ENCODE assay signal across 22 cellular contexts in genomic region chr3:9408546-9408945, GRCh38.
"Had no signal": no experiment of that assay in that cellular context is flagged by ENCODE, and none has a peak within 500 bp of the region (broad histone marks: within the 10 kb centered on the region; RNA-seq: fewer than 3 reads in every experiment).

No MANE protein-coding gene starts in this region.

- H3K9me3 ChIP-seq: neutrophil, right lobe of liver, SK-N-SH, thoracic aorta, upper lobe of left lung had no signal

- H3K27ac Mint-ChIP-seq: activated B cell treated with CpG ODN at 0.5 μM for 24 hours; activated CD4-positive, alpha-beta T cell treated with anti-CD3 and anti-CD28 coated beads for 36 hours; activated naive CD8-positive, alpha-beta T cell treated with anti-CD3 and anti-CD28 coated beads, Interleukin-2, amount 50 U/mL, for 24 hours; mesothelial cell of epicardium had no signal

- H3K27me3 Mint-ChIP-seq: activated B cell treated with CpG ODN at 0.5 μM for 24 hours; activated CD4-positive, alpha-beta T cell treated with anti-CD3 and anti-CD28 coated beads for 36 hours; activated naive CD8-positive, alpha-beta T cell treated with anti-CD3 and anti-CD28 coated beads, Interleukin-2, amount 50 U/mL, for 24 hours; naive thymus-derived CD8-positive, alpha-beta T cell had no signal

- H3K4me3 ChIP-seq: lung, right lobe of liver, thoracic aorta, upper lobe of left lung had no signal

- H3K27ac ChIP-seq: epithelial cell of prostate, parathyroid adenoma, right lobe of liver, thoracic aorta, upper lobe of left lung had no signal

- H2AFZ ChIP-seq: parathyroid adenoma had no signal

- H3K9ac ChIP-seq: parathyroid adenoma, SK-N-SH had no signal

- H3K4me2 ChIP-seq: SK-N-SH had no signal

- DNase-seq: activated B cell treated with CpG ODN at 0.5 μM for 24 hours; activated CD4-positive, alpha-beta T cell treated with anti-CD3 and anti-CD28 coated beads for 36 hours; activated CD4-positive, alpha-beta T cell treated with anti-CD3 and anti-CD28 coated beads, Interleukin-2, amount 50 U/mL, for 4 hours; activated naive CD4-positive, alpha-beta T cell treated with Interleukin-2 at 50 U/mL for 16 hours; activated naive CD8-positive, alpha-beta T cell treated with anti-CD3 and anti-CD28 coated beads, Interleukin-2, amount 50 U/mL, for 24 hours; activated T-cell treated with anti-CD3 and anti-CD28 coated beads, Interleukin-2, amount 50 U/mL, for 48 hours; cortex of kidney; endodermal cell; foreskin fibroblast; naive thymus-derived CD8-positive, alpha-beta T cell; right lobe of liver; SK-N-SH; stimulated activated CD4-positive, alpha-beta T cell treated with anti-CD3 and anti-CD28 coated beads, Interleukin-4, amount 100 ng/mL, for 1 hour; stimulated activated naive CD4-positive, alpha-beta T cell; upper lobe of left lung had no signal

- ATAC-seq: activated CD4-positive, alpha-beta T cell treated with anti-CD3 and anti-CD28 coated beads for 36 hours; activated naive CD8-positive, alpha-beta T cell treated with anti-CD3 and anti-CD28 coated beads, Interleukin-2, amount 50 U/mL, for 24 hours; left lobe of liver; naive thymus-derived CD8-positive, alpha-beta T cell; right lobe of liver had no signal

- H3K36me3 ChIP-seq: neutrophil, right lobe of liver, thoracic aorta, upper lobe of left lung had no signal

- H3K27me3 ChIP-seq: neutrophil, right lobe of liver, upper lobe of left lung had no signal

- H3K4me3 Mint-ChIP-seq: activated B cell treated with CpG ODN at 0.5 μM for 24 hours; activated CD4-positive, alpha-beta T cell treated with anti-CD3 and anti-CD28 coated beads for 36 hours; activated naive CD8-positive, alpha-beta T cell treated with anti-CD3 and anti-CD28 coated beads, Interleukin-2, amount 50 U/mL, for 24 hours; endodermal cell; mesothelial cell of epicardium had no signal

- H3K9me3 Mint-ChIP-seq: activated B cell treated with CpG ODN at 0.5 μM for 24 hours; activated naive CD8-positive, alpha-beta T cell treated with anti-CD3 and anti-CD28 coated beads, Interleukin-2, amount 50 U/mL, for 24 hours; naive thymus-derived CD8-positive, alpha-beta T cell had no signal
